29 cellular contexts compared by ENCODE assay signal in the genomic region with DNA sequence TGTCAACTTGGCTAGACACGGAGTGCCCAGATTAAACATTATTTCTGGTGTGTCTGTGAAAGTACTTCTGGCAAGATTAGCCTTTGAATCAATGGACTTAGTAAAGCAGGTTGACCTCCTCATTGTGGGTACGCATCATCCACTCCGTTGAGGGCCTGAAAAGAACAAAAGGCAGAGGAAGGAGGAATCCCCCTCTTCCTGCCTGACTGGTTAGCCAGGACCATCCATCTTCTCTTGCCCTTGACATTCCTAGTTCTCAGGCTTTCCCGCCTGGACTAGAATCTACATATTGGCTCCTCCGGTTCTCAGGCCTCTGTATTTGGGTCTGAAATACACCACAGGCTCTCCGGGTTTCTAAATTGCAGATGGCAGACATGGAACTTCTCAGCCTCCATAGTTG.
"Had no signal": no experiment of that assay in that cellular context is flagged by ENCODE, and none has a peak within 500 bp of the region (broad histone marks: within the 10 kb centered on the region; RNA-seq: fewer than 3 reads in every experiment).

No MANE protein-coding gene starts in this region.

- H3K27me3 Mint-ChIP-seq: progenitor cell of endocrine pancreas had no signal

- H3K9me3 Mint-ChIP-seq: natural killer cell treated with Interleukin-12 subunit alpha and Interleukin-12 subunit beta and Interleukin-15 and Interleukin-18, amount 100 ng/mL, for 72 hours; stimulated activated memory B cell treated with anti-CD40 and anti-IgM and Interleukin-4, amounts not matched to agents 10 μg/mL and 1 μg/mL and 100 μg/mL, for 72 hours; stimulated activated naive CD8-positive, alpha-beta T cell treated with anti-CD3 and anti-CD28 coated beads, Interleukin-15, amount 100 ng/mL, for 72 hours had no signal

- H3K4me3 ChIP-seq: left ventricle myocardium inferior, lung, mucosa of descending colon, ovary, right atrium auricular region, right lobe of liver, smooth muscle cell, tibial nerve, upper lobe of right lung had no signal

- H3K4me3 Mint-ChIP-seq: immature natural killer cell; naive thymus-derived CD4-positive, alpha-beta T cell; natural killer cell treated with Interleukin-12 subunit alpha and Interleukin-12 subunit beta and Interleukin-15 and Interleukin-18, amount 100 ng/mL, for 72 hours; stimulated activated memory B cell treated with anti-CD40 and anti-IgM and Interleukin-4, amounts not matched to agents 10 μg/mL and 1 μg/mL and 100 μg/mL, for 72 hours; stimulated activated naive CD8-positive, alpha-beta T cell treated with anti-CD3 and anti-CD28 coated beads, Interleukin-15, amount 100 ng/mL, for 72 hours had no signal

- DNase-seq: head of caudate nucleus; hippocampal formation; immature natural killer cell; left ventricle myocardium inferior; mesendoderm; midbrain; mucosa of descending colon; naive thymus-derived CD4-positive, alpha-beta T cell; occipital lobe; ovary; right lobe of liver; stimulated activated CD4-positive, alpha-beta T cell treated with anti-CD3 and anti-CD28 coated beads, Interleukin-1b, Interleukin-23, amount 100 ng/mL, for 48 hours; stimulated activated CD4-positive, alpha-beta T cell treated with anti-CD3 and anti-CD28 coated beads, Interleukin-2, amount 100 ng/mL, for 48 hours; stimulated activated CD4-positive, alpha-beta T cell treated with anti-CD3 and anti-CD28 coated beads, Interleukin-4, amount 100 ng/mL, for 4 hours; stimulated activated CD8-positive, alpha-beta memory T cell treated with anti-CD3 and anti-CD28 coated beads, Interleukin-4, amount 100 ng/mL, for 48 hours; stimulated activated naive CD4-positive, alpha-beta T cell treated with Interleukin-2 at 50 U/mL for 16 hours; stimulated activated naive CD8-positive, alpha-beta T cell treated with anti-CD3 and anti-CD28 coated beads, Interleukin-15, amount 100 ng/mL, for 72 hours; substantia nigra; upper lobe of right lung had no signal

- H3K27ac Mint-ChIP-seq: immature natural killer cell; naive thymus-derived CD4-positive, alpha-beta T cell; natural killer cell treated with Interleukin-12 subunit alpha and Interleukin-12 subunit beta and Interleukin-15 and Interleukin-18, amount 100 ng/mL, for 72 hours; stimulated activated memory B cell treated with anti-CD40 and anti-IgM and Interleukin-4, amounts not matched to agents 10 μg/mL and 1 μg/mL and 100 μg/mL, for 72 hours; stimulated activated naive CD8-positive, alpha-beta T cell treated with anti-CD3 and anti-CD28 coated beads, Interleukin-15, amount 100 ng/mL, for 72 hours had no signal

- H3K27me3 ChIP-seq: neutrophil, ovary, right atrium auricular region, right lobe of liver, tibial nerve, upper lobe of right lung had no signal

- H3K27ac ChIP-seq: left ventricle myocardium inferior, neutrophil, ovary, right atrium auricular region, right lobe of liver, tibial nerve, upper lobe of right lung had no signal

- H3K4me1 Mint-ChIP-seq: immature natural killer cell; naive thymus-derived CD4-positive, alpha-beta T cell; stimulated activated memory B cell treated with anti-CD40 and anti-IgM and Interleukin-4, amounts not matched to agents 10 μg/mL and 1 μg/mL and 100 μg/mL, for 72 hours; stimulated activated naive CD8-positive, alpha-beta T cell treated with anti-CD3 and anti-CD28 coated beads, Interleukin-15, amount 100 ng/mL, for 72 hours had no signal

- H3K4me2 ChIP-seq: smooth muscle cell had no signal

- H3K9me3 ChIP-seq: left ventricle myocardium inferior, mucosa of descending colon, neutrophil, ovary, right atrium auricular region, right lobe of liver, tibial nerve, upper lobe of right lung had no signal

- H3K4me1 ChIP-seq: right atrium auricular region, right lobe of liver, tibial nerve, upper lobe of right lung had no signal

- FAIRE-seq: islet of Langerhans, urothelium cell line had no signal

- ATAC-seq: mucosa of descending colon; naive thymus-derived CD4-positive, alpha-beta T cell; natural killer cell treated with Interleukin-12 subunit alpha and Interleukin-12 subunit beta and Interleukin-15 and Interleukin-18, amount 100 ng/mL, for 72 hours; right lobe of liver; stimulated activated memory B cell treated with anti-CD40 and anti-IgM and Interleukin-4, amounts not matched to agents 10 μg/mL and 1 μg/mL and 100 μg/mL, for 72 hours; stimulated activated naive CD8-positive, alpha-beta T cell treated with anti-CD3 and anti-CD28 coated beads, Interleukin-15, amount 100 ng/mL, for 72 hours; upper lobe of right lung had no signal

- H3K36me3 ChIP-seq: left ventricle myocardium inferior, neutrophil, ovary, right atrium auricular region, right lobe of liver, tibial nerve, upper lobe of right lung had no signal

- H3K36me3 Mint-ChIP-seq: immature natural killer cell; naive thymus-derived CD4-positive, alpha-beta T cell; natural killer cell treated with Interleukin-12 subunit alpha and Interleukin-12 subunit beta and Interleukin-15 and Interleukin-18, amount 100 ng/mL, for 72 hours; stimulated activated memory B cell treated with anti-CD40 and anti-IgM and Interleukin-4, amounts not matched to agents 10 μg/mL and 1 μg/mL and 100 μg/mL, for 72 hours had no signal
